Comparison of ENCODE assay signal across 1 cellular context in genomic region chr13:97278395-97279078, GRCh38.
TF ChIP-seq lines count a peak whose summit lies in the region.

No MANE protein-coding gene starts in this region.

TF ChIP-seq in HCT116, 20 proteins besides CTCF, POLR2A, EP300 and RAD21 (continued from another document):
- TF ChIP-seq ZBTB33 (IDR thresholded peaks at IDR 0.05; ENCODE audit: extremely low read depth, insufficient replicate concordance, low read length) = no peak
